Comparison of ENCODE assay signal across 8 cellular contexts in the genomic region with DNA sequence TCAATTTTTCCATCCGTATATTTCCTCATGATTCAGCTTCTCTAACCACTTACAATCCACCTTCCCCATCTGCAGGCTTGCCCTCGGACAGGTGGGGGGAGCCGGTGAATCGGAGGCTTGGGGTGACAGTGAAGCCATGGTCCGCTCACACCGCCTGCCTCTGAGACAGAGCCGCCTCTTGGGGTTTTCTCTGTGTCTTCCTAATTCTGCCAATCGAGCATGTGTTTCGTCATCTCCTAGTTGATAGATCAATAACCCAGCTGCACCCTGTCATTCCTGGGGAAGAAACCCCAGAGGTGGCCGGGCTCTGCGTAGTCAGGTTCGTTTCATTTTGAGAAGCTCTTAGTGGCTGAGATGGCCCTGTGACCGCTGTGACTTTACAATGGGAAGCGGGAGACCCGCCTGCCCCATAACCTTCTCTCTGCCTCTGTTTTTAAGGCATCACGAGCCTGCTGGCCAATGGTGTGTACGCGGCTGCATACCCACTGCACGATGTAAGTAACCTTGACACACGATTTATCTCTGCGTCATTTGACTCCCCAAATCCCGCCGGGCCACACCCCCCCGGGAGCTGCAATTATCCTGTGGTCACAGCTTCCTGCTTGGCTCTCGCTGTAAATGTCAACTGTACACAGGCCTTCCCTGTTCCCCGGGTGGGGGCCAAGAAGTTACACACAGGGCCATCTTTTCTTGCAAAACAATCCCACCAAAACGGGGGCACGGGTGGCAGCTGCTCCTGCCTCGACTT. TPM values are rescaled to one million over a fixed set of nuclear protein-coding genes. Genes with fewer than 3 reads are reported as not detected.
DNase-seq lines count a peak whose midpoint lies in the region; ATAC-seq and TF ChIP-seq lines count a peak whose summit lies in the region.

No MANE protein-coding gene starts in this region.

- H3K9ac ChIP-seq in parathyroid adenoma, result no peak overlapping the region

- no peaks in the 10 kb centered on the region for H3K36me3 ChIP-seq in parathyroid adenoma (ENCODE audit: control insufficient read depth, insufficient read depth, low read length)
- H3K36me3 ChIP-seq in CD8-positive, alpha-beta memory T cell (ENCODE audit: insufficient read depth, low read length), result no peaks in the 10 kb centered on the region
- H3K36me3 ChIP-seq in CD4-positive, alpha-beta memory T cell (ENCODE audit: insufficient read depth, low read length), result no peaks in the 10 kb centered on the region

- POLR2A ChIA-PET in CD8-positive, alpha-beta memory T cell (lab: Charles Lee), result no interaction called here
- POLR2A ChIA-PET in CD4-positive, alpha-beta memory T cell (lab: Charles Lee; ENCODE audit: partially characterized antibody), result no interaction called here

- peak; percentile 90 for DNase-seq in Daoy (ENCODE audit: low read depth)
- DNase-seq in NCI-H1436 treated with DMSO at 0.1 percent for 48 hours (lab: John Stamatoyannopoulos, UW), result peak; percentile 41
- peak; percentile 31 to 36 for DNase-seq in dermis microvascular lymphatic vessel endothelial cell (ENCODE audit: low read depth in 2 of 2)
- DNase-seq in CD8-positive, alpha-beta memory T cell, result no peak
- DNase-seq in CD4-positive, alpha-beta memory T cell, result no peak

- intact Hi-C loops in CD4-positive, alpha-beta memory T cell (cut with micrococcal nuclease), result no loop called here

- H3K36me3 Mint-ChIP-seq in CD8-positive, alpha-beta memory T cell, result no peaks in the 10 kb centered on the region
- H3K36me3 Mint-ChIP-seq in CD4-positive, alpha-beta memory T cell, result no peaks in the 10 kb centered on the region

- no peaks in the 10 kb centered on the region for H3K79me2 ChIP-seq in parathyroid adenoma

- no peaks in the 10 kb centered on the region for H3K9me3 ChIP-seq in parathyroid adenoma (ENCODE audit: control insufficient read depth, low read length)
- H3K9me3 ChIP-seq in CD8-positive, alpha-beta memory T cell (ENCODE audit: low read length), result no peaks in the 10 kb centered on the region
- H3K9me3 ChIP-seq in CD4-positive, alpha-beta memory T cell (ENCODE audit: control insufficient read depth in 1 of 2, low read length in 2 of 2), result no peaks in the 10 kb centered on the region

- H3K27me3 ChIP-seq in parathyroid adenoma (ENCODE audit: control insufficient read depth, insufficient read depth, low read length), result no peaks in the 10 kb centered on the region
- H3K27me3 ChIP-seq in CD8-positive, alpha-beta memory T cell (ENCODE audit: insufficient read depth, low read length, poor library complexity, severe bottlenecking), result no peaks in the 10 kb centered on the region
- no peaks in the 10 kb centered on the region for H3K27me3 ChIP-seq in CD4-positive, alpha-beta memory T cell (ENCODE audit: insufficient read depth, low read length)

- ATAC-seq in GM21619 (IDR thresholded peaks at IDR 0.05; ENCODE audit: unreplicated experiment), result no peak
- ATAC-seq in GM18858 (IDR thresholded peaks at IDR 0.05; ENCODE audit: unreplicated experiment), result no peak

- no peak for TF ChIP-seq CTCF in parathyroid adenoma (IDR thresholded peaks at IDR 0.05)

- H3K4me1 Mint-ChIP-seq in CD8-positive, alpha-beta memory T cell, result peaks cover 0 to 6% (median 3%) of the 10 kb centered on the region in 3 donors
- peaks cover 0 to 10% (median 5%) of the 10 kb centered on the region in 4 donors for H3K4me1 Mint-ChIP-seq in CD4-positive, alpha-beta memory T cell

- H3K4me3 ChIP-seq in parathyroid adenoma (ENCODE audit: low read depth, low read length), result no peak overlapping the region
- no peak overlapping the region for H3K4me3 ChIP-seq in CD8-positive, alpha-beta memory T cell (ENCODE audit: low read length)
- no peak overlapping the region for H3K4me3 ChIP-seq in CD4-positive, alpha-beta memory T cell (ENCODE audit: low read length in 2 of 2)

- CTCF ChIA-PET in CD8-positive, alpha-beta memory T cell (lab: Charles Lee), result no interaction called here
- CTCF ChIA-PET in CD4-positive, alpha-beta memory T cell (lab: Charles Lee; ENCODE audit: partially characterized antibody), result interaction anchor here (1.4 kb wide), 1 partner anchor 8 kb away, joined by 3 read pairs; no protein-coding TSS in a partner anchor

- H2AFZ ChIP-seq in parathyroid adenoma, result no peak overlapping the region

- no peaks in the 10 kb centered on the region for H3K9me3 Mint-ChIP-seq in CD8-positive, alpha-beta memory T cell
- peaks cover 0 to 3% (median 0%) of the 10 kb centered on the region in 8 donors for H3K9me3 Mint-ChIP-seq in CD4-positive, alpha-beta memory T cell

- no peak overlapping the region for H3K27ac Mint-ChIP-seq in CD8-positive, alpha-beta memory T cell
- peak overlapping the region in 1 of 7 donors; percentile 30 for H3K27ac Mint-ChIP-seq in CD4-positive, alpha-beta memory T cell

- peaks cover 13 to 15% of the 10 kb centered on the region in 2 donors for H3K27me3 Mint-ChIP-seq in CD8-positive, alpha-beta memory T cell
- H3K27me3 Mint-ChIP-seq in CD4-positive, alpha-beta memory T cell, result peaks cover 0 to 18% of the 10 kb centered on the region in 2 donors

- peak overlapping the region in 1 of 7 donors; percentile 19 for H3K4me3 Mint-ChIP-seq in CD8-positive, alpha-beta memory T cell
- H3K4me3 Mint-ChIP-seq in CD4-positive, alpha-beta memory T cell, result no peak overlapping the region

- H3K4me1 ChIP-seq in parathyroid adenoma, result no peaks in the 10 kb centered on the region
- no peaks in the 10 kb centered on the region for H3K4me1 ChIP-seq in CD8-positive, alpha-beta memory T cell (ENCODE audit: insufficient read depth, low read length)
- H3K4me1 ChIP-seq in CD4-positive, alpha-beta memory T cell (ENCODE audit: insufficient read depth, low read length), result no peaks in the 10 kb centered on the region

- H3K27ac ChIP-seq in parathyroid adenoma, result peak overlapping the region; percentile 62
- no peak overlapping the region for H3K27ac ChIP-seq in CD8-positive, alpha-beta memory T cell (ENCODE audit: low read depth, low read length)
- no peak overlapping the region for H3K27ac ChIP-seq in CD4-positive, alpha-beta memory T cell (ENCODE audit: low read depth, low read length)

- H3K4me2 ChIP-seq in parathyroid adenoma (ENCODE audit: low read length), result no peak overlapping the region

RNA-seq across cellular contexts. Expression of a gene that starts 33.3 kb away (rescaled TPM):
- 0.86 and 6.0 TPM in 2 replicates for total RNA-seq in Daoy (2014; rRNA removed; shearing (Covaris generic))
- total RNA-seq in dermis microvascular lymphatic vessel endothelial cell, result not detected in 2 replicates
- not detected for total RNA-seq in CD8-positive, alpha-beta memory T cell
- not detected for polyA plus RNA-seq in CD8-positive, alpha-beta memory T cell
- not detected for total RNA-seq in CD4-positive, alpha-beta memory T cell
- polyA plus RNA-seq in CD4-positive, alpha-beta memory T cell, result not detected

Comparison
In these comparisons a context has a peak if more than half of its experiments do, and no peak if none do; other contexts are left out.
1. DNase-seq: peak in Daoy (single experiment), NCI-H1436 treated with DMSO at 0.1 percent for 48 hours (single experiment) and dermis microvascular lymphatic vessel endothelial cell (2 of 2); none in CD8-positive, alpha-beta memory T cell (0 of 5) and CD4-positive, alpha-beta memory T cell (0 of 5).